Comparison of ENCODE assay signal across 1 cellular context in the genomic region with DNA sequence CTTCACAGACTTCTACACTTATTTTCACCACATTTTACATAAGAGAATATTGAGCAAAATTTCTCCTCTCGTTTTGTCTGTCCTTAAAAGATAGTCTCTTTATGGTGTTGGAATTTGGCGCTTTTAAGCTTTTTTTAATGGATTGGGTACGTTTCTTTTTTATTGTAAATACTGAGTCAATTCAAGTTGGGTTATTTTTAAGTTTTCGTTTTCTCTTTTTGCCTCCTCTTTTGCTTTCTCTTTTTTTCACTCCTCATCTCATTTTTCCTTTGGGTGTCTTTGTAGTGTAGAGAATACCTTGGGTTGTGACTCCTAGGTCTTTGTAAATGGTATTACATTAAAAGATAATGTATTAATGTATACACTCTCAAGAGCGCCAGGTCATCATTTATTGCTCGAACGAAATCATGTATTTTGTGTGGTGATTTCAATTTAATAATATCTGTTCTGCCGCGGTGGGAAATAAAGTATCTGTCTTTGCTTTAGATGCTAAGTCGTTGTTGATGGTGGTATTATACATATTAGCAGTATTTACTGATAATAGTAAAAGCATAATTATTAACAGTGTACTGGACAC.
TF ChIP-seq lines count a peak whose summit lies in the region.

No MANE protein-coding gene starts in this region.

TF ChIP-seq in H1, 55 proteins besides CTCF, POLR2A, EP300 and RAD21:
- TF ChIP-seq SP1 (IDR thresholded peaks at IDR 0.05; ENCODE audit: low read depth, low read length): no peak
- no peak for TF ChIP-seq CTBP2 (IDR thresholded peaks at IDR 0.05; ENCODE audit: borderline replicate concordance, insufficient read depth, insufficient read length, low read length)
- TF ChIP-seq BCL11A (IDR thresholded peaks at IDR 0.05; ENCODE audit: low read depth in 2 of 2, low read length in 2 of 2): no peak
- TF ChIP-seq, protein P1, sequence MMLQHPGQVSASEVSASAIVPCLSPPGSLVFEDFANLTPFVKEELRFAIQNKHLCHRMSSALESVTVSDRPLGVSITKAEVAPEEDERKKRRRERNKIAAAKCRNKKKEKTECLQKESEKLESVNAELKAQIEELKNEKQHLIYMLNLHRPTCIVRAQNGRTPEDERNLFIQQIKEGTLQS (IDR thresholded peaks at IDR 0.05; ENCODE audit: insufficient read depth, low read depth, low read length): no peak
- no peak for TF ChIP-seq FOSL1 (IDR thresholded peaks at IDR 0.05; ENCODE audit: insufficient read depth, low read depth, low read length)
- TF ChIP-seq, protein P2, sequence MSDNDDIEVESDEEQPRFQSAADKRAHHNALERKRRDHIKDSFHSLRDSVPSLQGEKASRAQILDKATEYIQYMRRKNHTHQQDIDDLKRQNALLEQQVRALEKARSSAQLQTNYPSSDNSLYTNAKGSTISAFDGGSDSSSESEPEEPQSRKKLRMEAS (IDR thresholded peaks at IDR 0.05): no peak
- no peak for TF ChIP-seq SP4 (IDR thresholded peaks at IDR 0.05; ENCODE audit: low read length)
- TF ChIP-seq ASH2L (IDR thresholded peaks at IDR 0.05; ENCODE audit: low read length): no peak
- no peak for TF ChIP-seq TEAD4 (IDR thresholded peaks at IDR 0.05; ENCODE audit: low read depth, low read length)
